ENCODE assay signal across 20 cellular contexts in the genomic region with DNA sequence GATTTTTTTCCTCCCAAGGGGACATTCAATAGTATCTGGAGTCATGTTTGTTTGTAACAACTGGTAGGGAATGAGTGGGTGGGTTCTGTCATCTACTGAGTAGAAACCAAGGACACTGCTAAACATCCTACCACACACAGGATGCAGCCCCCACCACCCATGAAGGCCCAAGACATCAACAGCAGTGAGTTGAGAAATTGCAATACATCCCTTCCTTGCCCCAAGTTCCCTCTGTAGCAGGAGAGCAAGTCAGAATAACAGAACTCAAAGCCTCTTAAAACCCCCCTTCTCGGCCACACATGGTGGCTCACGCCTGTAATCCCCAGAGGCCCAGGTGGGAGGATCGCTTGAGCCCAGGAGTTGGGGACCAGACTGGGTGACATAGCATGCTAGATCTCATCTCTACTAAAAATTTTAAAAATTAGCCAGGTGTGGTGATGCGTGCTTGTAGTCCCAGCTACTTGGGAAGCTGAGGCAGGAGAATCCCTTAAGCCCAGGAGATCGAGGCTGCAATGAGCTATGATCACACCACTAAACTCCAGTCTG. TPM values are rescaled to one million over a fixed set of nuclear protein-coding genes. Genes with fewer than 3 reads are reported as not detected.
A peak's percentile ranks its signal among the peaks of the same experiment; 100 is the strongest.
DNase-seq lines count a peak whose midpoint lies in the region; ATAC-seq and TF ChIP-seq lines count a peak whose summit lies in the region.
"Had no signal": no experiment of that assay in that cellular context is flagged by ENCODE, and none has a peak within 500 bp of the region (broad histone marks: within the 10 kb centered on the region; RNA-seq: fewer than 3 reads in every experiment).

No MANE protein-coding gene starts in this region.

- no peak for TF ChIP-seq CTCF in WERI-Rb-1 (IDR thresholded peaks at IDR 0.05; ENCODE audit: low read depth, low read length)

- no peaks in the 10 kb centered on the region for H4K20me1 ChIP-seq in BLaER1

- no peak overlapping the region for H3K4me3 ChIP-seq in BLaER1
- H3K4me3 ChIP-seq in WERI-Rb-1 (ENCODE audit: low read depth, low read length), result no peak overlapping the region
- H3K4me3 ChIP-seq: GM12878, GM23248 had no signal

- H3K27ac ChIP-seq in BLaER1 (no peak overlapping the region), WERI-Rb-1 (no peak overlapping the region)
- H3K27ac ChIP-seq: GM23248 had no signal

- DNase-seq in activated effector memory CD4-positive, alpha-beta T cell treated with anti-CD3 and anti-CD28 coated beads, Interleukin-2, amount 50 U/mL, for 16 hours, result peak; percentile 4
- no peak for DNase-seq in activated effector memory CD4-positive, alpha-beta T cell treated with Interleukin-2 at 50 U/mL for 16 hours
- DNase-seq in WERI-Rb-1, result peak; percentile 28
- DNase-seq in posterior vena cava (ENCODE audit: low spot score), result peak; percentile 22
- DNase-seq: 8988T; CD4-positive, alpha-beta T cell; CD8-positive, alpha-beta memory T cell; DMS 273 treated with DMSO at 0.1 percent for 48 hours; DMS79; EL; GDM1; GM23248; H7; HCEC 1CT had no signal

- no peak overlapping the region for H3K9ac ChIP-seq in BLaER1
- H3K9ac ChIP-seq: GM23248 had no signal

- ATAC-seq in HG02678 (IDR thresholded peaks at IDR 0.05; ENCODE audit: unreplicated experiment) (no peak), HG03159 (IDR thresholded peaks at IDR 0.05; ENCODE audit: unreplicated experiment) (no peak)
- ATAC-seq: GM12878 had no signal

- H3K9me3 ChIP-seq in BLaER1, result no peaks in the 10 kb centered on the region
- H3K9me3 ChIP-seq in WERI-Rb-1 (ENCODE audit: severe bottlenecking), result peaks cover 4% of the 10 kb centered on the region

- no peaks in the 10 kb centered on the region for H3K27me3 ChIP-seq in BLaER1
- no peaks in the 10 kb centered on the region for H3K27me3 ChIP-seq in WERI-Rb-1 (ENCODE audit: insufficient read depth, low read depth, severe bottlenecking)

- peak overlapping the region; percentile 61 for H3K4me2 ChIP-seq in BLaER1

- peaks cover 24% of the 10 kb centered on the region for H3K4me1 ChIP-seq in BLaER1

- no peaks in the 10 kb centered on the region for H3K36me3 ChIP-seq in BLaER1
- H3K36me3 ChIP-seq in WERI-Rb-1, result no peaks in the 10 kb centered on the region

- intact Hi-C loops in posterior vena cava (cut with DNase I), result no loop called here

RNA-seq across cellular contexts. Expression of gene CYP2F1, which starts 2.4 kb away (rescaled TPM):
- total RNA-seq in posterior vena cava, result not detected
- total RNA-seq: A673; CD8-positive, alpha-beta memory T cell; GM12878; GM23248; H1 had no signal

RNA-seq across cellular contexts. Expression of gene CYP2A13, which starts 23.6 kb away (rescaled TPM):
- not detected for total RNA-seq in posterior vena cava
- total RNA-seq: A673; CD4-positive, alpha-beta T cell; CD8-positive, alpha-beta memory T cell; GM12878; GM23248 had no signal
